Comparison of ENCODE assay signal across 19 cellular contexts in the genomic region with DNA sequence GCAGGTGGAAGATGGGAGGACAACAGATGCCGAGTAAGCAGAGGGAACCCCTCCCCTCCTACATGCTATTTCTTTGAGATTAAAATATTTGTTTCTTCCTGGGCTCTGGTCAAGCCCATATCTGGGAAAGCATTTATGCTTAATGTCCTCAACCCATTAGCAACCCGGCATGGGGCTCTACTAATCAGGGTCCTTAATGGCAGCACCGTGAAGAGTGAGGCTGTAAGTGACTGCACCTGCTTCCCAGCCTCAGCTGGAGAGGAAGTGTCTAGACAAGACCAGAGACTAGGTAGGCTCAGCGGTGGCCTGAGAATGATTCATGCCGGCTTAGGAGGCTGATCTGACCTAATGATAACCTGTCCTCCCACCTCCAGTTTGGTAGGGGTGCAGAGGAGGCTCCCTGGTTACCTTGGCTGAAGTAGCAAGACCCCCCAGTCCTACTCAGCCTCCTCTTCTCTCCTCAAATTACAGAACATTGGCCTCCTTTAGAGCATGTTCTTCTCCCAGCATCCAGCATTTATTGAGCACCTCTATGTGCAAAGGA.
DNase-seq lines count a peak whose midpoint lies in the region; ATAC-seq and TF ChIP-seq lines count a peak whose summit lies in the region.
"Had no signal": no experiment of that assay in that cellular context is flagged by ENCODE, and none has a peak within 500 bp of the region (broad histone marks: within the 10 kb centered on the region; RNA-seq: fewer than 3 reads in every experiment).

No MANE protein-coding gene starts in this region.

- H2BK15ac ChIP-seq in mesenchymal stem cell (ENCODE audit: low read depth, poor library complexity, severe bottlenecking): no peak overlapping the region

- peak overlapping the region in 1 of 2 experiments; percentile 58 for H3K14ac ChIP-seq in mesenchymal stem cell (ENCODE audit: low read length in 2 of 2)

- H3K4me3 Mint-ChIP-seq in Caco-2 (ENCODE audit: unreplicated experiment): no peak overlapping the region
- H3K4me3 Mint-ChIP-seq: HFFc6 had no signal

- no peak overlapping the region for H2AK5ac ChIP-seq in mesenchymal stem cell (ENCODE audit: low read length, severe bottlenecking)

- H4K91ac ChIP-seq in mesenchymal stem cell (ENCODE audit: low read length): peak overlapping the region; percentile 20

- no peaks in the 10 kb centered on the region for H3K36me3 ChIP-seq in SJCRH30
- H3K36me3 ChIP-seq in mesenchymal stem cell (ENCODE audit: control insufficient read depth in 1 of 2, insufficient read depth in 2 of 2, low read depth in 1 of 2, low read length in 2 of 2): no peaks in the 10 kb centered on the region
- H3K36me3 ChIP-seq in Caco-2 (ENCODE audit: control insufficient read depth, insufficient read depth, low read length): no peaks in the 10 kb centered on the region

- H4K8ac ChIP-seq in mesenchymal stem cell (ENCODE audit: low read length): peak overlapping the region; percentile 31

- no peak overlapping the region for H3K9ac ChIP-seq in mesenchymal stem cell (ENCODE audit: low read length)
- H3K9ac ChIP-seq: GM23248, SK-N-SH had no signal

- H2BK120ac ChIP-seq in mesenchymal stem cell (ENCODE audit: low read depth, low read length): no peak overlapping the region

- H3K18ac ChIP-seq in mesenchymal stem cell (ENCODE audit: low read depth in 1 of 2, low read length in 2 of 2): no peak overlapping the region

- H3K79me1 ChIP-seq in mesenchymal stem cell (replicated peaks; ENCODE audit: low read length, poor library complexity, severe bottlenecking): no peaks in the 10 kb centered on the region

- BruUV-seq in Caco-2 (replicated peaks; lab: Mats Ljungman, UMichigan): no TSS peak

- H3K9me3 Mint-ChIP-seq in Caco-2 (ENCODE audit: unreplicated experiment): no peaks in the 10 kb centered on the region
- H3K9me3 Mint-ChIP-seq: HFFc6 had no signal

- H3K4me2 ChIP-seq in mesenchymal stem cell (ENCODE audit: low read length, poor library complexity, severe bottlenecking): no peak overlapping the region
- H3K4me2 ChIP-seq: SK-N-SH had no signal

- no peaks in the 10 kb centered on the region for H3K9me3 ChIP-seq in SJCRH30 (replicated peaks)
- H3K9me3 ChIP-seq in mesenchymal stem cell (ENCODE audit: control insufficient read depth, low read length): no peaks in the 10 kb centered on the region
- no peaks in the 10 kb centered on the region for H3K9me3 ChIP-seq in Caco-2
- H3K9me3 ChIP-seq: SK-N-SH had no signal

- H3K4me1 Mint-ChIP-seq in Caco-2 (ENCODE audit: low read depth, unreplicated experiment): peaks cover 7% of the 10 kb centered on the region

- DNase-seq in cardiac septum (ENCODE audit: low spot score) (peak; percentile 38), left ventricle myocardium superior (no peak), SJCRH30 (peak; percentile 55 to 72), mesenchymal stem cell (no peak), Caco-2 (no peak), NCI-H510A treated with DMSO at 0.1 percent for 48 hours (lab: John Stamatoyannopoulos, UW) (no peak)
- DNase-seq: AML-193, Calu3, GF-D8, GM23248, HFFc6, KG1, NCI-H1092, NCI-H2029, NCI-H526, SK-N-SH had no signal

- H3K27me3 ChIP-seq in SJCRH30 (no peaks in the 10 kb centered on the region), mesenchymal stem cell (ENCODE audit: control insufficient read depth in 1 of 2, insufficient read depth in 1 of 2, low read length in 2 of 2) (peaks cover 15 to 30% of the 10 kb centered on the region in 2 experiments), Caco-2 (replicated peaks; ENCODE audit: control insufficient read depth, insufficient read depth, low read length) (no peaks in the 10 kb centered on the region)

- no peak overlapping the region for H3K27ac Mint-ChIP-seq in Caco-2 (ENCODE audit: unreplicated experiment)
- H3K27ac Mint-ChIP-seq: HFFc6 had no signal

- H3K4me1 ChIP-seq in SJCRH30 (peaks cover 19% of the 10 kb centered on the region), mesenchymal stem cell (ENCODE audit: control insufficient read depth, insufficient read depth, low read depth, low read length) (no peaks in the 10 kb centered on the region), Caco-2 (0 out of 2 replicates have a peak, but pooled peaks cover 3% of the 10 kb centered on the region)

- no peak for TF ChIP-seq CTCF in Caco-2 (IDR thresholded peaks at IDR 0.05; ENCODE audit: insufficient read depth in 1 of 2, low read depth in 1 of 2, low read length in 1 of 2, severe bottlenecking in 1 of 2, unreplicated experiment in 1 of 2)

- no peak overlapping the region for H2BK5ac ChIP-seq in mesenchymal stem cell (ENCODE audit: low read depth, low read length, poor library complexity, severe bottlenecking)

- no peaks in the 10 kb centered on the region for H3K36me3 Mint-ChIP-seq in Caco-2 (ENCODE audit: insufficient read depth, unreplicated experiment)

- no peak overlapping the region for H3K23ac ChIP-seq in mesenchymal stem cell (ENCODE audit: low read length in 2 of 2)

- ATAC-seq in left ventricle myocardium superior (no peak), HG03565 (IDR thresholded peaks at IDR 0.05; ENCODE audit: unreplicated experiment) (no peak)
- ATAC-seq: Panc1, Right ventricle myocardium inferior had no signal

- intact Hi-C loops in cardiac septum (cut with DNase I): loop anchor here (5.0 kb wide), 1 partner anchor 59 kb away; a partner anchor contains a TSS
- intact Hi-C loops in left ventricle myocardium superior (cut with micrococcal nuclease): no loop called here
- intact Hi-C loops in Caco-2 (cut with micrococcal nuclease; ENCODE audit: unreplicated experiment): no loop called here

- H3K4ac ChIP-seq in mesenchymal stem cell (ENCODE audit: low read depth in 1 of 2, low read length in 2 of 2): no peak overlapping the region

- H3K27me3 Mint-ChIP-seq in Caco-2 (ENCODE audit: insufficient read depth, unreplicated experiment): no peaks in the 10 kb centered on the region

- no peak overlapping the region for H2AFZ ChIP-seq in mesenchymal stem cell (ENCODE audit: low read depth, low read length)
- H2AFZ ChIP-seq: GM23248 had no signal

- 67% methylated on average over 3 of the region's 5 CpGs for WGBS in mesenchymal stem cell

- H3K4me3 ChIP-seq in SJCRH30 (no peak overlapping the region), mesenchymal stem cell (ENCODE audit: insufficient read depth in 1 of 2, low read depth in 1 of 2, low read length in 2 of 2) (no peak overlapping the region), Caco-2 (ENCODE audit: low read depth, low read length) (no peak overlapping the region)
- H3K4me3 ChIP-seq: GM23248 had no signal

- POLR2A ChIA-PET in Caco-2 (lab: Charles Lee): no interaction called here

- H3K27ac ChIP-seq in SJCRH30 (no peak overlapping the region), mesenchymal stem cell (ENCODE audit: low read length, poor library complexity, severe bottlenecking) (no peak overlapping the region)
- H3K27ac ChIP-seq: GM23248 had no signal

- CTCF ChIA-PET in Caco-2 (lab: Charles Lee): no interaction called here

- no peak overlapping the region for H2BK12ac ChIP-seq in mesenchymal stem cell (ENCODE audit: low read length in 2 of 2)

Comparison
In these comparisons a context has a peak if more than half of its experiments do, and no peak if none do; other contexts are left out.
1. DNase-seq: peak in cardiac septum (single experiment) and SJCRH30 (2 of 2); none in left ventricle myocardium superior (single experiment), mesenchymal stem cell (single experiment), Caco-2 (0 of 2) and NCI-H510A treated with DMSO at 0.1 percent for 48 hours (single experiment).